ENCODE assay signal across 8 cellular contexts in the genomic region with DNA sequence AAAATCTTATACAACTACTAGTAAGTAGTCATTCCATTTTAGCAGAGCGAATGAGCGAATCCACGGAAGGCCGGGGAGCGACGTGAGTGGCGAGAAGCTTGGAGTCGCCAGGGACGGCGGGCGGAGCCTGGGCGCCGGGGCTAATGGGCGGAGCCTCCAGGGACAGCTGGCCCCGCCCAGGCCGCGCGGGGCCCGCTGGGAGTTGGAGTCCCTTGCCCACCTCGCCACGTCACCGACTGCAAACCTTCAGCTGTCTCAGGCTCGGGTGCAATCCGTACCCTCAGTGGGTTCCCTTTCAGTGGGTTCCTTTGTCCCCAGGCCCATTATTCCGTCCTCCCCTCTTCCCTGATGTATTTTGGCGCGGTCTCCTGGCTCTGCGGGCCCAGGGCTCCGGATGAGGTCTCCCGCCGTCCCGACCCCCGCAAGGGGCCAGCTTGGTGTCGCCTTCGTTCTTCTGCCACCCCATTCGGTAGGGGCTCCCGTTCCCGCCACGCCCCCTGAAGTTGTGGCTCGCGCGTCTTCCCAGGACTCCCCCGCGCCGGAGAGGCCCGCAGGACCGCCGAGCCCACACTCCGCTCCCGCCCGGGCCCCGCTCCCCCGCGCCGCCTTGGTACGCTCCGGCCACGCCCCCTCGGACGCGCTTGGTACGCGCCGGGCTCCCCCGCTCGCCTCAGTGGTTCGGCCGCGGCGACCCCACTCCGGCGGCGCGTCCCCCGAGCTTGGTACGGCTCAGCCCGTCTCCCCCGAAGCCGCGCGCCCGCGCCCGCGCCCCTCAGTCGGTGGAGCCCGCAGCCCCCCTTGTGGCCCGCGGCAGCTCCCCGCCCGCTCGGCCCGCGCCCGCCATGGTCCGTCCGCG. TPM values are rescaled to one million over a fixed set of nuclear protein-coding genes. Genes with fewer than 3 reads are reported as not detected.
DNase-seq lines count a peak whose midpoint lies in the region; ATAC-seq and TF ChIP-seq lines count a peak whose summit lies in the region.

Gene PTOV1, plus strand, starts transcription at position 673 of the 856 bp plus-strand sequence.

- TF ChIP-seq CTCF in GM12875 (IDR thresholded peaks at IDR 0.05; ENCODE audit: borderline replicate concordance, insufficient read depth, low read depth, low read length) (no peak), left ventricle myocardium inferior (IDR thresholded peaks at IDR 0.05; ENCODE audit: borderline replicate concordance) (no peak), prostate gland (IDR thresholded peaks at IDR 0.05) (no peak)

- H3K9me3 ChIP-seq in left ventricle myocardium inferior (replicated peaks) = peaks cover 5% of the 10 kb centered on the region
- no peaks in the 10 kb centered on the region for H3K9me3 ChIP-seq in prostate gland

- no peaks in the 10 kb centered on the region for H3K27me3 ChIP-seq in left ventricle myocardium inferior (ENCODE audit: low read depth)
- no peaks in the 10 kb centered on the region for H3K27me3 ChIP-seq in prostate gland (replicated peaks; ENCODE audit: insufficient read depth)

- 2% methylated on average over 55 of the region's 98 CpGs for WGBS in prostate gland

- H3K27ac ChIP-seq in left ventricle myocardium inferior (replicated peaks) (peak within 1 kb of the TSS; percentile 99), prostate gland (peak within 1 kb of the TSS; percentile 99 to 100)

- intact Hi-C loops in T-helper 1 cell treated with Interleukin-12 subunit alpha and Interleukin-12 subunit beta and Interleukin-4 antibody, amounts not matched to agents 30 ng/mL and 1 ng/mL, for 36 hours (cut with micrococcal nuclease) = loop anchor here (1.0 to 2.0 kb wide), 7 partner anchors 19 to 84 kb away; partner anchors contain the start of genes AKT1S1, ATF5, FUZ and NUP62
- intact Hi-C loops in left ventricle myocardium inferior (cut with micrococcal nuclease) (no loop called here), prostate gland (cut with DNase I) (loop anchor here (5.0 kb wide), 1 partner anchor 33 kb away; the partner anchor contains the start of gene MED25)

- H3K4me1 ChIP-seq in left ventricle myocardium inferior (peaks cover 44% of the 10 kb centered on the region), prostate gland (replicated peaks) (no peaks in the 10 kb centered on the region)

- H3K36me3 ChIP-seq in left ventricle myocardium inferior = peaks cover 15% of the 10 kb centered on the region
- peaks cover 0 to 9% of the 10 kb centered on the region in 2 donors for H3K36me3 ChIP-seq in prostate gland

- H3K4me3 ChIP-seq in GM12875 (ENCODE audit: low read depth, low read length) (peak within 1 kb of the TSS; percentile 88), left ventricle myocardium inferior (peak within 1 kb of the TSS; percentile 85), prostate gland (peak within 1 kb of the TSS; percentile 62 to 91)

- TF ChIP-seq POLR2A in prostate gland (IDR thresholded peaks at IDR 0.05) = peak; percentile 72

- peak; percentile 87 for DNase-seq in NCI-H146 treated with DMSO at 0.1 percent for 48 hours (lab: John Stamatoyannopoulos, UW; ENCODE audit: unreplicated experiment)
- peak; percentile 87 for DNase-seq in amniotic epithelial cell (ENCODE audit: low read depth)
- DNase-seq in left ventricle myocardium inferior = peak; percentile 92
- peak; percentile 90 for DNase-seq in prostate gland (ENCODE audit: low spot score)
- DNase-seq in ureter (ENCODE audit: low spot score) = peak; percentile 90

- peak; percentile 68 for ATAC-seq in HG02852 (IDR thresholded peaks at IDR 0.05; ENCODE audit: unreplicated experiment)

RNA-seq across cellular contexts. Expression of gene PTOV1, which starts in this region (rescaled TPM):
- total RNA-seq in T-helper 1 cell treated with Interleukin-12 subunit alpha and Interleukin-12 subunit beta and Interleukin-4 antibody, amounts not matched to agents 30 ng/mL and 1 ng/mL, for 36 hours = 77.9 and 85.2 TPM in 2 replicates
- total RNA-seq in left ventricle myocardium inferior (104 TPM), prostate gland (100 to 1,000 TPM; 179 to 252 TPM), ureter (105 TPM)

Comparison
In these comparisons a context has a peak if more than half of its experiments do, and no peak if none do; other contexts are left out.
1. Peak in every context shown above with its lines: DNase-seq, ATAC-seq, H3K4me3 ChIP-seq and H3K27ac ChIP-seq.